ENCODE assay signal across 8 cellular contexts in the genomic region with DNA sequence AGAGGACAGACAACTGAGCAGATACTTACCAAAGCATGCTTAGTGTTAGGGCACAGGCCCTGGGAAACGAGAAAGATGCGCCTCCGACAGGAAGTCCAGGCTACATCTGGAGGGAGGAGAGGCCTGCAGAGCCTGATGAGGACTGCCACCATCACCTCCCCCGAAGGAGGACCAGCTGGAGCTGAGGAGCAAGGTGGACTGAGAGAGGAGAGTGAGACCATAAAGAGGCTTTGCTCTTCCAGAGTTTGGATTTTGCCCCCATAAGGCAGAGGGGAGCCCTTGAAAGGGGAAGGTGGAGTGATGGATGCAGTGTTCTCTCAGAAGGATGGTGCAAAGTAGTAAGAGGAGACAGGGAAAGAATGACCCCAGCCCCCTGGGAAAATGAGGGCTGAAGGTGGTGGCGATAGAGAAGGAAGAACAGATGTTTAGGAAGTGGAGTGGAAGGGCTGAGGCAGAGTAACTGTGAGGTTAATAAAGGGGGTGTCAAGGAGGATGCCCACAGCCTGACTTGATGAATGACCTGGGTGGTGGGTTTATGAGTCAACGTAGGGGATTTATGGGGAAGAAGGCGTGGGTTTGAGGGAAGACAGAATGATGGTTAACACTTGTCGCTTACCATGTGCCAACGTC. TPM values are rescaled to one million over a fixed set of nuclear protein-coding genes. Genes with fewer than 3 reads are reported as not detected.
DNase-seq lines count a peak whose midpoint lies in the region; ATAC-seq, FAIRE-seq and TF ChIP-seq lines count a peak whose summit lies in the region.

No MANE protein-coding gene starts in this region.

- 66% methylated on average over 9 of the region's 9 CpGs for WGBS in A549 (ENCODE audit: missing lambda C conversion rate)

- no peak for TF ChIP-seq EP300 in A549 (IDR thresholded peaks at IDR 0.05)

- POLR2A ChIA-PET in A549 (lab: Yijun Ruan, JAX): interaction anchor here (1.0 kb wide), 1 partner anchor 18 kb away, joined by 3 read pairs; no protein-coding TSS in a partner anchor

- no peaks in the 10 kb centered on the region for H3K27me3 ChIP-seq in neutrophil

- TF ChIP-seq CTCF in A549 (IDR thresholded peaks at IDR 0.05): no peak
- TF ChIP-seq CTCF in neutrophil (IDR thresholded peaks at IDR 0.05): no peak

- no peak for TF ChIP-seq RAD21 in A549 (conservative IDR thresholded peaks at IDR 0.05 in 1 of 2, IDR thresholded peaks at IDR 0.05 in 1 of 2)

- DNase-seq in A549 (ENCODE audit: low read depth in 1 of 2, low spot score in 1 of 2): peak; percentile 5 to 9
- DNase-seq in GF-D8 (lab: John Stamatoyannopoulos, UW): peak; percentile 41
- DNase-seq in RPMI7951 (ENCODE audit: low read depth): peak; percentile 29
- DNase-seq in effector CD4-positive, alpha-beta T cell: peak; percentile 5
- no peak for DNase-seq in mucosa of gallbladder (ENCODE audit: low spot score)
- DNase-seq in 8988T: no peak

- H3K9me3 ChIP-seq in A549 (no peaks in the 10 kb centered on the region), neutrophil (no peaks in the 10 kb centered on the region)

- FAIRE-seq in A549 (lab: Jason Lieb, UNC): no peak

- ATAC-seq in A549: no peak
- no peak for ATAC-seq in GM18519 (IDR thresholded peaks at IDR 0.05; ENCODE audit: low FRiP score, unreplicated experiment)

- TF ChIP-seq POLR2A in A549 (IDR thresholded peaks at IDR 0.05; ENCODE audit: low read length): no peak

- H3K27ac ChIP-seq in A549 (peak overlapping the region; percentile 91 to 99), neutrophil (no peak overlapping the region)

- H3K4me3 ChIP-seq in A549: peak overlapping the region; percentile 92
- peak overlapping the region; percentile 84 to 91 for H3K4me3 ChIP-seq in neutrophil (ENCODE audit: low read depth in 1 of 2, low read length in 1 of 2)

- CTCF ChIA-PET in A549 (lab: Yijun Ruan, JAX): no interaction called here

- H3K36me3 ChIP-seq in neutrophil: no peaks in the 10 kb centered on the region

- H3K4me2 ChIP-seq in A549: peak overlapping the region; percentile 88

- H3K4me1 ChIP-seq in A549 (peaks cover 25% of the 10 kb centered on the region), neutrophil (ENCODE audit: control insufficient read depth in 1 of 2, insufficient read depth in 1 of 2, low read depth in 1 of 2, low read length in 1 of 2) (peaks cover 30 to 32% of the 10 kb centered on the region in 2 experiments)

TF ChIP-seq in A549, 52 proteins besides CTCF, POLR2A, EP300 and RAD21:
- TF ChIP-seq ESRRA (IDR thresholded peaks at IDR 0.05; ENCODE audit: borderline replicate concordance, low read length) (no peak), TFCP2L1 (CRISPR knock-in tag; IDR thresholded peaks at IDR 0.05) (no peak), ZSCAN20 (CRISPR knock-in tag; IDR thresholded peaks at IDR 0.05) (no peak), CEBPB (IDR thresholded peaks at IDR 0.05) (no peak), PHF8 (IDR thresholded peaks at IDR 0.05; ENCODE audit: borderline replicate concordance, low read depth) (no peak), RARB (CRISPR knock-in tag; IDR thresholded peaks at IDR 0.05) (no peak), ZNF302 (CRISPR knock-in tag; IDR thresholded peaks at IDR 0.05) (no peak), FOXS1 (CRISPR knock-in tag; IDR thresholded peaks at IDR 0.05) (no peak), RNF2 (IDR thresholded peaks at IDR 0.05; ENCODE audit: borderline replicate concordance, low read depth) (no peak), BCL3 (IDR thresholded peaks at IDR 0.05) (no peak), SREBF2 (IDR thresholded peaks at IDR 0.05) (no peak), JUN (IDR thresholded peaks at IDR 0.05) (no peak), SMC3 (IDR thresholded peaks at IDR 0.05) (no peak), RCOR1 (IDR thresholded peaks at IDR 0.05; ENCODE audit: low read depth, low read length) (no peak), CBX2 (IDR thresholded peaks at IDR 0.05; ENCODE audit: borderline replicate concordance, low read depth) (no peak)
- TF ChIP-seq, protein P1, sequence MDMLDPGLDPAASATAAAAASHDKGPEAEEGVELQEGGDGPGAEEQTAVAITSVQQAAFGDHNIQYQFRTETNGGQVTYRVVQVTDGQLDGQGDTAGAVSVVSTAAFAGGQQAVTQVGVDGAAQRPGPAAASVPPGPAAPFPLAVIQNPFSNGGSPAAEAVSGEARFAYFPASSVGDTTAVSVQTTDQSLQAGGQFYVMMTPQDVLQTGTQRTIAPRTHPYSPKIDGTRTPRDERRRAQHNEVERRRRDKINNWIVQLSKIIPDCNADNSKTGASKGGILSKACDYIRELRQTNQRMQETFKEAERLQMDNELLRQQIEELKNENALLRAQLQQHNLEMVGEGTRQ (IDR thresholded peaks at IDR 0.05): no peak
- TF ChIP-seq, protein P2, sequence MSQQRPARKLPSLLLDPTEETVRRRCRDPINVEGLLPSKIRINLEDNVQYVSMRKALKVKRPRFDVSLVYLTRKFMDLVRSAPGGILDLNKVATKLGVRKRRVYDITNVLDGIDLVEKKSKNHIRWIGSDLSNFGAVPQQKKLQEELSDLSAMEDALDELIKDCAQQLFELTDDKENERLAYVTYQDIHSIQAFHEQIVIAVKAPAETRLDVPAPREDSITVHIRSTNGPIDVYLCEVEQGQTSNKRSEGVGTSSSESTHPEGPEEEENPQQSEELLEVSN (IDR thresholded peaks at IDR 0.05; ENCODE audit: borderline replicate concordance, low read depth): no peak

RNA-seq across cellular contexts. Expression of gene SCAF4, which starts 1.1 kb away (rescaled TPM):
- polyA plus RNA-seq in A549 (2011; rRNA removed) (10.4 and 12.9 TPM in 2 replicates), A549 (2017; fragmentation: RNase III; extraction: RNeasy Plus Mini Kit Qiagen cat#74134 plus additional on column Dnase treatment) (15.3 to 16.8 TPM (median 16.6 TPM) in 3 replicates)
- polyA plus RNA-seq in A549 (2012; cell fraction: cytosol; rRNA removed): 6.7 and 8.4 TPM in 2 replicates
- 20.8 and 25.1 TPM in 2 replicates for polyA plus RNA-seq in A549 (2012; cell fraction: nucleus; rRNA removed)
- polyA minus RNA-seq in A549 (2011; rRNA and poly(A)+ RNA removed): 11.0 and 13.7 TPM in 2 replicates
- 4.3 and 4.9 TPM in 2 replicates for total RNA-seq in RPMI7951 (2014; rRNA removed; shearing (Covaris generic))
- total RNA-seq in mucosa of gallbladder: 28.8 TPM

Comparison
In these comparisons a context has a peak if more than half of its experiments do, and no peak if none do; other contexts are left out.
1. DNase-seq: peak in A549 (2 of 2), GF-D8 (single experiment), RPMI7951 (single experiment) and effector CD4-positive, alpha-beta T cell (single experiment); none in mucosa of gallbladder (single experiment) and 8988T (single experiment).